Comparison of ENCODE assay signal across 8 cellular contexts in the genomic region with DNA sequence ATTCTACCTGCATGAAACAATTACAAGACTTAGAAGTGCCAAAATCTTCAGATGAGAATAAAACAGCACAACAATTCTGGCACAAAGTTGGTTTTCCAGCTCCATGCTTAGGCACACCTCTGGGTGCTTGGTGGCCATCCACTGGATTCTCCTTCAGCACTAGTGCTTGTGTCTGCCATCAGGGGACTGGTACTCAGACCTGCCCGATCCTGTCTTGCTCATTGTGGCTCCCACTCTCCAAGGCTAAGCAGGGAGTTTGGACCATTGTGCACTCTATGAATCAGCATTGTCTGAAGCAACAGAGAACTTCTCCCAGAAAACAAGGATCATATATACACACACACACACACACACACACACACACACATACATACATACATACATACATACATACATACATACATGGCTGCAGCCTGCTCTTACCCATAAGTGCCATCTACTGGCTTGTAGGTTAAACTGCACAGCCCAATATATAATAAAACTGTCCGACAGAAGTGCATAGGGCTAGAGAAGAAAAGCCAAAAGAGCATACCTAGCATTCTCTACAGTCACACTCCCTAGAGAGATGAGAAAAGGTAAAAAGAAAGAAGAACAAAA.
A peak's percentile ranks its signal among the peaks of the same experiment; 100 is the strongest.
DNase-seq lines count a peak whose midpoint lies in the region; ATAC-seq and TF ChIP-seq lines count a peak whose summit lies in the region.

No MANE protein-coding gene starts in this region.

- DNase-seq in ACHN: peak; percentile 30
- no peak for DNase-seq in GM13977 (ENCODE audit: low spot score)
- DNase-seq in NCI-H1105 treated with DMSO at 0.1 percent for 48 hours (lab: John Stamatoyannopoulos, UW): peak; percentile 37
- DNase-seq in amniotic epithelial cell (ENCODE audit: low read depth): peak; percentile 27
- DNase-seq in lung microvascular endothelial cell (ENCODE audit: low read depth in 2 of 2): peak; percentile 49 to 75
- DNase-seq in DMS79 treated with DMSO at 0.1 percent for 48 hours (lab: John Stamatoyannopoulos, UW): no peak
- DNase-seq in HuH-7.5 (ENCODE audit: low spot score): no peak

- in situ Hi-C loops in ACHN (cut with HindIII; ENCODE audit: low pct_ligation_motif_present, low pct_unique_long_range_greater_than_20kb, low sequenced_read_pairs) (no loop called here), GM13977 (cut with MboI; ENCODE audit: low pct_unique_long_range_greater_than_20kb, low sequenced_read_pairs, unreplicated experiment) (loop anchor here (10.0 kb wide), 1 partner anchor 562 kb away; no protein-coding TSS in a partner anchor)

- peak; percentile 96 for ATAC-seq in HG02798 (IDR thresholded peaks at IDR 0.05; ENCODE audit: poor library complexity, unreplicated experiment)

- TF ChIP-seq CTCF in GM13977 (IDR thresholded peaks at IDR 0.05; ENCODE audit: extremely low read depth, insufficient read depth, missing control alignments): peak; percentile 74

Comparison
In these comparisons a context has a peak if more than half of its experiments do, and no peak if none do; other contexts are left out.
1. DNase-seq: peak in ACHN (single experiment), NCI-H1105 treated with DMSO at 0.1 percent for 48 hours (single experiment), amniotic epithelial cell (single experiment) and lung microvascular endothelial cell (2 of 2); none in GM13977 (single experiment), DMS79 treated with DMSO at 0.1 percent for 48 hours (single experiment) and HuH-7.5 (single experiment).